In the genomic region with DNA sequence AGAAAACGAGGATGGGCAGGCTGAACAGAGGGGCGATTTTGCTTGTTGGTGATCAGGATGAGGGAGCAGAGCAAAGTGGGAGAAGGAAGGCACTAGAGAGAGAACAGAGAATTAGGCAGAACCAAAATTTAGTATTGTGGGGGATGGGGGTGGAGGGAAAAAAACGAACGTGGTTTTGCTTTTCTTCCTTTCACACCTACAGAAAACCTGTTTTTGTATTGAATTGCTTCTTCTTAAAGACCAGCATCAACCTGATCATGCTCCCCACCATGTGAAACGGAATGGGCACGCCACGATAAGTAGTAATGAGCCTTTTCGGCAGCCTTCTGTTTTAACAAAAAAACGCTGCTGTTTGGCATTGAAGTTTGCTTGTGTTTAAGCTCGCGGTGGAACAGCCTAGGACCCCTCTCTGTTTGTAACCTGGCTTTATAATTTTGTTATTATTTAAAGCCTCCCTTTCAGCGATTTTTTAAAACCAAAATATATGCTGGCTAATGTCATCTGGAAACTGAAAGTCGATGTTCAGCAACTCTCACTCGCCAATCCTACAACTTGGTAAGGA, we compare ENCODE assay signal across 8 cellular contexts. TPM values are rescaled to one million over a fixed set of nuclear protein-coding genes. Genes with fewer than 3 reads are reported as not detected.
A peak's percentile ranks its signal among the peaks of the same experiment; 100 is the strongest.
DNase-seq lines count a peak whose midpoint lies in the region; ATAC-seq and TF ChIP-seq lines count a peak whose summit lies in the region.

No MANE protein-coding gene starts in this region.

- CTCF ChIA-PET in MCF 10A (lab: Yijun Ruan, JAX), result interaction anchor here (0.6 to 0.9 kb wide), 2 partner anchors 28 to 555 kb away, joined by 3 read pairs; no protein-coding TSS in a partner anchor

- no TSS peak for BruUV-seq in MCF 10A (replicated peaks; lab: Mats Ljungman, UMichigan)

- peak overlapping the region; percentile 64 for H3K4me3 Mint-ChIP-seq in MCF 10A (ENCODE audit: unreplicated experiment)

- H3K36me3 Mint-ChIP-seq in MCF 10A (ENCODE audit: insufficient read depth, unreplicated experiment), result no peaks in the 10 kb centered on the region

- H3K23ac ChIP-seq in trophoblast cell (ENCODE audit: low read length), result no peak overlapping the region

- H3K27me3 Mint-ChIP-seq in MCF 10A (ENCODE audit: insufficient read depth, unreplicated experiment), result no peaks in the 10 kb centered on the region

- H3K14ac ChIP-seq in trophoblast cell (ENCODE audit: low read length), result peak overlapping the region; percentile 43

- H4K12ac ChIP-seq in trophoblast cell (ENCODE audit: low read depth, low read length), result peak overlapping the region; percentile 48

- ATAC-seq in HG02870 (IDR thresholded peaks at IDR 0.05; ENCODE audit: unreplicated experiment), result peak; percentile 3

- no peak overlapping the region for H4K8ac ChIP-seq in trophoblast cell (ENCODE audit: low read depth, low read length)

- no peaks in the 10 kb centered on the region for H3K79me2 ChIP-seq in trophoblast cell (ENCODE audit: control insufficient read depth, insufficient read depth, low read length, poor library complexity)

- TF ChIP-seq CTCF in MCF 10A (IDR thresholded peaks at IDR 0.05; ENCODE audit: unreplicated experiment), result no peak

- no peak overlapping the region for H2BK120ac ChIP-seq in trophoblast cell (ENCODE audit: insufficient read depth, low read length, poor library complexity)

- no peaks in the 10 kb centered on the region for H3K36me3 ChIP-seq in trophoblast cell (ENCODE audit: control insufficient read depth in 1 of 2, insufficient read depth in 2 of 2, low read length in 2 of 2)

- DNase-seq in MCF 10A (ENCODE audit: unreplicated experiment) (no peak), trophoblast cell (peak in 1 of 2 donors; percentile 12), glomerular visceral epithelial cell (ENCODE audit: extremely low spot score) (no peak), T1000 (lab: John Stamatoyannopoulos, UW) (no peak), NCI-H2171 treated with DMSO at 0.1 percent for 48 hours (lab: John Stamatoyannopoulos, UW) (no peak)
- DNase-seq in stimulated activated naive CD4-positive, alpha-beta T cell treated with Interleukin-2 at 50 U/mL for 16 hours (lab: John Stamatoyannopoulos, UW), result no peak

- H3K4me3 ChIP-seq in GM08714 (ENCODE audit: low read length) (peak overlapping the region; percentile 31; the same call in 1 of the 2 replicates), trophoblast cell (ENCODE audit: low read depth, low read length) (no peak overlapping the region)

- H3K27ac Mint-ChIP-seq in MCF 10A (ENCODE audit: low read depth, unreplicated experiment), result peak overlapping the region; percentile 72

- no peak overlapping the region for H3K9ac ChIP-seq in trophoblast cell (ENCODE audit: low read length)

- no peak overlapping the region for H3K27ac ChIP-seq in trophoblast cell (ENCODE audit: low read depth, low read length)

- peak overlapping the region; percentile 88 for H2AK5ac ChIP-seq in trophoblast cell (ENCODE audit: low read length)

- no peaks in the 10 kb centered on the region for H3K27me3 ChIP-seq in trophoblast cell (ENCODE audit: insufficient read depth, low read length)

- H3K79me1 ChIP-seq in trophoblast cell (ENCODE audit: low read length), result no peaks in the 10 kb centered on the region

- H3K18ac ChIP-seq in trophoblast cell (ENCODE audit: low read length), result no peak overlapping the region

- no peaks in the 10 kb centered on the region for H3K9me3 Mint-ChIP-seq in MCF 10A (ENCODE audit: unreplicated experiment)

- no peak overlapping the region for H3K4me2 ChIP-seq in trophoblast cell (ENCODE audit: low read length)

- no peak overlapping the region for H2AFZ ChIP-seq in trophoblast cell (ENCODE audit: insufficient read depth, low read length, poor library complexity)

- H2BK12ac ChIP-seq in trophoblast cell (ENCODE audit: low read length), result peak overlapping the region; percentile 74

- H3K4me1 Mint-ChIP-seq in MCF 10A (ENCODE audit: insufficient read depth, unreplicated experiment), result peaks cover 32% of the 10 kb centered on the region

- H4K91ac ChIP-seq in trophoblast cell (ENCODE audit: low read depth, low read length), result no peak overlapping the region

- H3K4me1 ChIP-seq in trophoblast cell (ENCODE audit: control insufficient read depth in 1 of 2, insufficient read depth in 2 of 2, low read length in 2 of 2), result peaks cover 6 to 11% of the 10 kb centered on the region in 2 experiments

- H2BK5ac ChIP-seq in trophoblast cell (ENCODE audit: low read depth, low read length, poor library complexity), result no peak overlapping the region

- intact Hi-C loops in MCF 10A (cut with micrococcal nuclease), result loop anchor here (1.0 kb wide), 1 partner anchor 57 kb away; no protein-coding TSS in a partner anchor

- POLR2A ChIA-PET in MCF 10A (lab: Yijun Ruan, JAX), result interaction anchor here (0.6 to 2.2 kb wide), 9 partner anchors 15 to 1945 kb away, joined by 3 to 8 read pairs (median 4); no protein-coding TSS in a partner anchor

- H3K4ac ChIP-seq in trophoblast cell (ENCODE audit: low read depth, low read length), result no peak overlapping the region

- no peaks in the 10 kb centered on the region for H3K9me3 ChIP-seq in trophoblast cell (ENCODE audit: insufficient read depth, low read depth, low read length)

- WGBS in trophoblast cell (ENCODE audit: extremely low coverage, insufficient coverage, insufficient read length), result no CpG with 5 or more reads among the region's 14 CpGs

RNA-seq across cellular contexts. Expression of gene ERCC4, which starts 36.8 kb away (rescaled TPM):
- total RNA-seq in MCF 10A (2022), result 10.3 and 15.9 TPM in 2 replicates
- 3.7 and 3.8 TPM in 2 replicates for polyA plus RNA-seq in trophoblast cell (2013)
